In genomic region chr20:31747640-31748039, GRCh38 we compare ENCODE assay signal across 15 cellular contexts. TPM values are rescaled to one million over a fixed set of nuclear protein-coding genes. Genes with fewer than 3 reads are reported as not detected.
DNase-seq lines count a peak whose midpoint lies in the region; ATAC-seq and TF ChIP-seq lines count a peak whose summit lies in the region.
"Had no signal": no experiment of that assay in that cellular context is flagged by ENCODE, and none has a peak within 500 bp of the region (broad histone marks: within the 10 kb centered on the region; RNA-seq: fewer than 3 reads in every experiment).

No MANE protein-coding gene starts in this region.

- H3F3A ChIP-seq in Loucy (ENCODE audit: low read depth) = no peaks in the 10 kb centered on the region
- no peaks in the 10 kb centered on the region; the same call in 1 of the 2 replicates for H3F3A ChIP-seq in PC-9 (ENCODE audit: insufficient read depth, low read depth)

- no peaks in the 10 kb centered on the region for H3K9me3 Mint-ChIP-seq in activated T-helper 2 cell treated with anti-CD3 and anti-CD28 coated beads, Interferon-gamma antibody, Interleukin-2, Interleukin-4, amounts not matched to agents 10 μg/mL and 5 μg/mL and 100 μg/mL, durations not matched to agents 14 hours and 24 hours and 36 hours
- H3K9me3 Mint-ChIP-seq: CD14-positive monocyte had no signal

- no peaks in the 10 kb centered on the region for H3K27me3 Mint-ChIP-seq in activated T-helper 2 cell treated with anti-CD3 and anti-CD28 coated beads, Interferon-gamma antibody, Interleukin-2, Interleukin-4, amounts not matched to agents 10 μg/mL and 5 μg/mL and 100 μg/mL, durations not matched to agents 14 hours and 24 hours and 36 hours (ENCODE audit: low read depth)

- H3K4me3 Mint-ChIP-seq in activated T-helper 2 cell treated with anti-CD3 and anti-CD28 coated beads, Interferon-gamma antibody, Interleukin-2, Interleukin-4, amounts not matched to agents 10 μg/mL and 5 μg/mL and 100 μg/mL, durations not matched to agents 14 hours and 24 hours and 36 hours (ENCODE audit: low read depth) = no peak overlapping the region
- H3K4me3 Mint-ChIP-seq: CD14-positive monocyte had no signal

- DNase-seq in ELF-1 (ENCODE audit: low read depth, low spot score) (peak; percentile 34), coronary artery (ENCODE audit: low spot score) (no peak), osteoblast (ENCODE audit: insufficient read length, low spot score, missing footprints) (no peak), lower lobe of right lung (no peak), PC-9 (no peak)
- no peak for DNase-seq in activated T-helper 2 cell treated with anti-CD3 and anti-CD28 coated beads, Interferon-gamma antibody, Interleukin-2, Interleukin-4, amounts not matched to agents 10 μg/mL and 5 μg/mL and 100 μg/mL, durations not matched to agents 14 hours and 24 hours and 36 hours (ENCODE audit: low spot score)
- DNase-seq: activated CD4-positive, alpha-beta T cell treated with anti-CD3 and anti-CD28 coated beads, Interleukin-2, amount 50 U/mL, for 48 hours; effector CD4-positive, alpha-beta T cell; NCI-H1436 treated with DMSO at 0.1 percent for 48 hours; NCI-H526 treated with DMSO at 0.1 percent for 48 hours; stimulated activated CD4-positive, alpha-beta T cell treated with anti-CD3 and anti-CD28 coated beads, Interleukin-4, amount 100 ng/mL, for 1 hour; T-helper 9 cell had no signal

- peaks cover 98% of the 10 kb centered on the region for H3K79me2 ChIP-seq in Loucy (ENCODE audit: insufficient read depth, low read length)
- H3K79me2 ChIP-seq in osteoblast (ENCODE audit: insufficient read depth, low read length) = peaks cover 94% of the 10 kb centered on the region
- peaks cover 97% of the 10 kb centered on the region for H3K79me2 ChIP-seq in PC-9 (ENCODE audit: low read depth)

- peaks cover 26% of the 10 kb centered on the region for H3K4me1 Mint-ChIP-seq in activated T-helper 2 cell treated with anti-CD3 and anti-CD28 coated beads, Interferon-gamma antibody, Interleukin-2, Interleukin-4, amounts not matched to agents 10 μg/mL and 5 μg/mL and 100 μg/mL, durations not matched to agents 14 hours and 24 hours and 36 hours (ENCODE audit: low read depth)

- peak overlapping the region; percentile 66 for H3K4me3 ChIP-seq in Loucy (ENCODE audit: low read length, poor library complexity, severe bottlenecking)
- no peak overlapping the region for H3K4me3 ChIP-seq in coronary artery
- no peak overlapping the region for H3K4me3 ChIP-seq in osteoblast (ENCODE audit: insufficient read depth, low read length)
- H3K4me3 ChIP-seq in lower lobe of right lung = no peak overlapping the region
- H3K4me3 ChIP-seq in PC-9 = no peak overlapping the region

- H3K9me3 ChIP-seq in Loucy (ENCODE audit: insufficient read depth, low read depth, low read length) (no peaks in the 10 kb centered on the region), osteoblast (ENCODE audit: low read depth, low read length) (no peaks in the 10 kb centered on the region), lower lobe of right lung (no peaks in the 10 kb centered on the region), PC-9 (ENCODE audit: insufficient read depth, low read depth) (no peaks in the 10 kb centered on the region)

- peaks cover 50% of the 10 kb centered on the region for H3K36me3 Mint-ChIP-seq in activated T-helper 2 cell treated with anti-CD3 and anti-CD28 coated beads, Interferon-gamma antibody, Interleukin-2, Interleukin-4, amounts not matched to agents 10 μg/mL and 5 μg/mL and 100 μg/mL, durations not matched to agents 14 hours and 24 hours and 36 hours (ENCODE audit: low read depth)

- no peak overlapping the region for H3K27ac Mint-ChIP-seq in activated T-helper 2 cell treated with anti-CD3 and anti-CD28 coated beads, Interferon-gamma antibody, Interleukin-2, Interleukin-4, amounts not matched to agents 10 μg/mL and 5 μg/mL and 100 μg/mL, durations not matched to agents 14 hours and 24 hours and 36 hours

- no peaks in the 10 kb centered on the region for H3K27me3 ChIP-seq in Loucy (ENCODE audit: insufficient read depth, low read length, poor library complexity, severe bottlenecking)
- no peaks in the 10 kb centered on the region for H3K27me3 ChIP-seq in osteoblast (ENCODE audit: insufficient read depth, low read length)
- no peaks in the 10 kb centered on the region for H3K27me3 ChIP-seq in lower lobe of right lung (ENCODE audit: low read depth)
- H3K27me3 ChIP-seq in PC-9 (ENCODE audit: insufficient read depth, low read depth) = no peaks in the 10 kb centered on the region

- H3K36me3 ChIP-seq in Loucy (ENCODE audit: insufficient read depth, low read length) = peaks cover 29% of the 10 kb centered on the region
- H3K36me3 ChIP-seq in osteoblast (ENCODE audit: insufficient read depth, low read length) = peaks cover 17% of the 10 kb centered on the region
- no peaks in the 10 kb centered on the region for H3K36me3 ChIP-seq in lower lobe of right lung
- H3K36me3 ChIP-seq in PC-9 (ENCODE audit: low read depth) = peaks cover 28% of the 10 kb centered on the region; the same call in 1 of the 2 replicates

- POLR2A ChIA-PET in PC-9 (lab: Charles Lee; ENCODE audit: unreplicated experiment) = no interaction called here

- peaks cover 25% of the 10 kb centered on the region for H4K20me1 ChIP-seq in Loucy (ENCODE audit: insufficient read depth, low read length, poor library complexity, severe bottlenecking)
- H4K20me1 ChIP-seq in osteoblast (ENCODE audit: insufficient read depth, low read length) = no peaks in the 10 kb centered on the region
- peaks cover 8% of the 10 kb centered on the region for H4K20me1 ChIP-seq in PC-9 (ENCODE audit: insufficient read depth)

- TF ChIP-seq CTCF in Loucy (conservative IDR thresholded peaks at IDR 0.05; ENCODE audit: low read length) = no peak
- TF ChIP-seq CTCF in coronary artery (IDR thresholded peaks at IDR 0.05) = no peak
- no peak for TF ChIP-seq CTCF in osteoblast (IDR thresholded peaks at IDR 0.05; ENCODE audit: extremely low read depth, low read depth, low read length)
- no peak for TF ChIP-seq CTCF in lower lobe of right lung (IDR thresholded peaks at IDR 0.05)
- TF ChIP-seq CTCF in PC-9 (conservative IDR thresholded peaks at IDR 0.05) = no peak

- H3K9me2 ChIP-seq in Loucy (replicated peaks; ENCODE audit: low read depth, low read length) (no peaks in the 10 kb centered on the region), PC-9 (ENCODE audit: insufficient read depth) (no peaks in the 10 kb centered on the region)

- H3K4me1 ChIP-seq in Loucy (ENCODE audit: insufficient read depth, low read length, poor library complexity, severe bottlenecking) (peaks cover 40% of the 10 kb centered on the region), osteoblast (ENCODE audit: insufficient read depth, low read length) (peaks cover 26% of the 10 kb centered on the region), lower lobe of right lung (no peaks in the 10 kb centered on the region), PC-9 (replicated peaks; ENCODE audit: insufficient read depth) (no peaks in the 10 kb centered on the region)

- no TSS peak for BruUV-seq in PC-9 (replicated peaks; lab: Mats Ljungman, UMichigan)

- ATAC-seq in lower lobe of right lung (no peak), HG02763 (IDR thresholded peaks at IDR 0.05; ENCODE audit: unreplicated experiment) (no peak)

- H3K9ac ChIP-seq in Loucy (ENCODE audit: low read depth, low read length, poor library complexity, severe bottlenecking) = peak overlapping the region; percentile 14

- H2AFZ ChIP-seq in Loucy (ENCODE audit: low read length) = no peak overlapping the region
- peak overlapping the region; percentile 69 for H2AFZ ChIP-seq in osteoblast (ENCODE audit: low read length)
- H2AFZ ChIP-seq in PC-9 = no peak overlapping the region

- intact Hi-C loops in lower lobe of right lung (cut with DNase I) = no loop called here
- intact Hi-C loops in activated T-helper 2 cell treated with anti-CD3 and anti-CD28 coated beads, Interferon-gamma antibody, Interleukin-2, Interleukin-4, amounts not matched to agents 10 μg/mL and 5 μg/mL and 100 μg/mL, durations not matched to agents 14 hours and 24 hours and 36 hours (cut with micrococcal nuclease) = no loop called here
- intact Hi-C loops in PC-9 (cut with micrococcal nuclease; ENCODE audit: unreplicated experiment) = no loop called here

- H3K27ac ChIP-seq in coronary artery (peak overlapping the region; percentile 40 to 66), osteoblast (ENCODE audit: low read depth, low read length) (peak overlapping the region; percentile 94), lower lobe of right lung (no peak overlapping the region), PC-9 (no peak overlapping the region)

- CTCF ChIA-PET in PC-9 (lab: Charles Lee) = interaction anchor here (0.6 to 0.7 kb wide), 3 partner anchors 190 to 1728 kb away, joined by 3 to 9 read pairs (median 3); no protein-coding TSS in a partner anchor

- H3K4me2 ChIP-seq in Loucy (ENCODE audit: low read depth, low read length, poor library complexity, severe bottlenecking) (peak overlapping the region; percentile 83), osteoblast (ENCODE audit: insufficient read depth, low read length) (peak overlapping the region; percentile 68), PC-9 (no peak overlapping the region)

RNA-seq across cellular contexts. Expression of gene TPX2, which starts 8.6 kb away (rescaled TPM):
- total RNA-seq in osteoblast (16.2 and 18.5 TPM in 2 replicates), lower lobe of right lung (1.9 TPM), PC-9 (2021) (140 and 164 TPM in 2 replicates)
- 82.8 and 83.0 TPM in 2 replicates for total RNA-seq in activated T-helper 2 cell treated with anti-CD3 and anti-CD28 coated beads, Interferon-gamma antibody, Interleukin-2, Interleukin-4, amounts not matched to agents 10 μg/mL and 5 μg/mL and 100 μg/mL, durations not matched to agents 14 hours and 24 hours and 36 hours

RNA-seq across cellular contexts. Expression of gene BCL2L1, which starts 25.0 kb away (rescaled TPM):
- total RNA-seq in osteoblast (127 and 136 TPM in 2 replicates), lower lobe of right lung (126 TPM), PC-9 (2021) (125 and 129 TPM in 2 replicates)
- total RNA-seq in activated T-helper 2 cell treated with anti-CD3 and anti-CD28 coated beads, Interferon-gamma antibody, Interleukin-2, Interleukin-4, amounts not matched to agents 10 μg/mL and 5 μg/mL and 100 μg/mL, durations not matched to agents 14 hours and 24 hours and 36 hours = 313 and 326 TPM in 2 replicates

Comparison
In these comparisons a context has a peak if more than half of its experiments do, and no peak if none do; other contexts are left out.
1. H3K27ac ChIP-seq: peak in coronary artery (2 of 2) and osteoblast (single experiment); none in lower lobe of right lung (single experiment) and PC-9 (single experiment).